9 cellular contexts compared by ENCODE assay signal in genomic region chr4:17811078-17811603, GRCh38. TPM values are rescaled to one million over a fixed set of nuclear protein-coding genes. Genes with fewer than 3 reads are reported as not detected.
DNase-seq lines count a peak whose midpoint lies in the region; ATAC-seq and TF ChIP-seq lines count a peak whose summit lies in the region.
"Had no signal": no experiment of that assay in that cellular context is flagged by ENCODE, and none has a peak within 500 bp of the region (broad histone marks: within the 10 kb centered on the region; RNA-seq: fewer than 3 reads in every experiment).

No MANE protein-coding gene starts in this region.

- no peaks in the 10 kb centered on the region for H3K27me3 Mint-ChIP-seq in activated CD4-positive, alpha-beta T cell treated with anti-CD3 and anti-CD28 coated beads for 36 hours

- peak overlapping the region in 1 of 2 donors; percentile 97 for H3K27ac ChIP-seq in mucosa of rectum (ENCODE audit: low read depth in 2 of 2, low read length in 2 of 2)

- intact Hi-C loops in activated CD4-positive, alpha-beta T cell treated with anti-CD3 and anti-CD28 coated beads for 36 hours (cut with DNase I, micrococcal nuclease): loop anchor here (2.0 to 10.0 kb wide), 2 partner anchors 296 to 1584 kb away; partner anchors contain the start of genes CLRN2 (in 1 of the 2), QDPR (in 1 of the 2) and TAPT1 (in 1 of the 2)

- no peaks in the 10 kb centered on the region for H3K9me3 Mint-ChIP-seq in activated CD4-positive, alpha-beta T cell treated with anti-CD3 and anti-CD28 coated beads for 36 hours (ENCODE audit: low read depth)

- H3K36me3 Mint-ChIP-seq in activated CD4-positive, alpha-beta T cell treated with anti-CD3 and anti-CD28 coated beads for 36 hours (ENCODE audit: low read depth): peaks cover 60% of the 10 kb centered on the region

- POLR2A ChIA-PET in activated CD4-positive, alpha-beta T cell treated with anti-CD3 and anti-CD28 coated beads for 36 hours (lab: Charles Lee): interaction anchor here (0.7 kb wide), 1 partner anchor 27 kb away, joined by 9 read pairs; no protein-coding TSS in a partner anchor

- peaks cover 23 to 29% of the 10 kb centered on the region in 2 donors for H3K4me1 ChIP-seq in mucosa of rectum (ENCODE audit: control insufficient read depth in 2 of 2, insufficient read depth in 2 of 2, low read length in 2 of 2)

- CTCF ChIA-PET in activated CD4-positive, alpha-beta T cell treated with anti-CD3 and anti-CD28 coated beads for 36 hours (lab: Charles Lee): interaction anchor here (1.0 to 4.0 kb wide), 3 partner anchors 15 to 234 kb away, joined by 4 to 18 read pairs (median 10); partner anchors contain the start of gene LAP3

- TF ChIP-seq CTCF in choroid plexus epithelial cell (conservative IDR thresholded peaks at IDR 0.05; ENCODE audit: low read depth, low read length): no peak

- peak overlapping the region; percentile 100 for H3K27ac Mint-ChIP-seq in activated CD4-positive, alpha-beta T cell treated with anti-CD3 and anti-CD28 coated beads for 36 hours

- peaks cover 36% of the 10 kb centered on the region for H3K4me1 Mint-ChIP-seq in activated CD4-positive, alpha-beta T cell treated with anti-CD3 and anti-CD28 coated beads for 36 hours

- H3K9me3 ChIP-seq in mucosa of rectum (ENCODE audit: control insufficient read depth in 2 of 2, low read length in 2 of 2): no peaks in the 10 kb centered on the region

- peak overlapping the region; percentile 98 for H3K4me3 Mint-ChIP-seq in activated CD4-positive, alpha-beta T cell treated with anti-CD3 and anti-CD28 coated beads for 36 hours

- peaks cover 0 to 3% of the 10 kb centered on the region in 2 donors for H3K36me3 ChIP-seq in mucosa of rectum (ENCODE audit: control insufficient read depth in 2 of 2, insufficient read depth in 2 of 2, low read length in 2 of 2)

- peak; percentile 62 for DNase-seq in activated CD4-positive, alpha-beta T cell treated with anti-CD3 and anti-CD28 coated beads for 36 hours
- no peak for DNase-seq in activated CD4-positive, alpha-beta T cell treated with anti-CD3 and anti-CD28 coated beads, Interleukin-2, amount 50 U/mL, for 1 hour
- peak; percentile 64 for DNase-seq in NCI-H2227 (lab: John Stamatoyannopoulos, UW; ENCODE audit: unreplicated experiment)
- DNase-seq in choroid plexus epithelial cell (ENCODE audit: low read depth): no peak
- no peak for DNase-seq in DMS114 treated with DMSO at 0.1 percent for 48 hours (lab: John Stamatoyannopoulos, UW; ENCODE audit: unreplicated experiment)
- no peak for DNase-seq in NCI-H187 treated with DMSO at 0.1 percent for 48 hours (lab: John Stamatoyannopoulos, UW)

- peak overlapping the region; percentile 46 to 52 for H3K9ac ChIP-seq in mucosa of rectum (ENCODE audit: low read depth in 1 of 2, low read length in 2 of 2)

- H3K4me3 ChIP-seq in choroid plexus epithelial cell (ENCODE audit: low read depth, low read length) (peak overlapping the region; percentile 84), mucosa of rectum (ENCODE audit: low read length in 2 of 2) (peak overlapping the region; percentile 95 to 99)

- H3K27me3 ChIP-seq in mucosa of rectum (ENCODE audit: control insufficient read depth in 2 of 2, insufficient read depth in 2 of 2, low read length in 2 of 2): no peaks in the 10 kb centered on the region

- ATAC-seq in activated CD4-positive, alpha-beta T cell treated with anti-CD3 and anti-CD28 coated beads for 36 hours: peak; percentile 20
- ATAC-seq in HG02571 (IDR thresholded peaks at IDR 0.05; ENCODE audit: unreplicated experiment): peak; percentile 25

RNA-seq across cellular contexts. Expression of gene NCAPG, which starts 0.4 kb away (rescaled TPM):
- 10 to 100 TPM; 73.8 to 82.8 TPM for total RNA-seq in activated CD4-positive, alpha-beta T cell treated with anti-CD3 and anti-CD28 coated beads for 36 hours

RNA-seq across cellular contexts. Expression of gene DCAF16, which starts 0.6 kb away (rescaled TPM):
- total RNA-seq in activated CD4-positive, alpha-beta T cell treated with anti-CD3 and anti-CD28 coated beads for 36 hours: 10 to 100 TPM; 40.3 to 47.5 TPM

RNA-seq across cellular contexts. Expression of gene FAM184B, which starts 29.7 kb away (rescaled TPM):
- under 1 TPM in 1 of 2 experiments, not detected in 1; 0.04 TPM for total RNA-seq in activated CD4-positive, alpha-beta T cell treated with anti-CD3 and anti-CD28 coated beads for 36 hours
- total RNA-seq: glomerular endothelial cell had no signal

Comparison
In these comparisons a context has a peak if more than half of its experiments do, and no peak if none do; other contexts are left out.
1. DNase-seq: peak in activated CD4-positive, alpha-beta T cell treated with anti-CD3 and anti-CD28 coated beads for 36 hours (single experiment) and NCI-H2227 (single experiment); none in activated CD4-positive, alpha-beta T cell treated with anti-CD3 and anti-CD28 coated beads, Interleukin-2, amount 50 U/mL, for 1 hour (single experiment), choroid plexus epithelial cell (single experiment), DMS114 treated with DMSO at 0.1 percent for 48 hours (single experiment) and NCI-H187 treated with DMSO at 0.1 percent for 48 hours (single experiment).